8 cellular contexts compared by ENCODE assay signal in the genomic region with DNA sequence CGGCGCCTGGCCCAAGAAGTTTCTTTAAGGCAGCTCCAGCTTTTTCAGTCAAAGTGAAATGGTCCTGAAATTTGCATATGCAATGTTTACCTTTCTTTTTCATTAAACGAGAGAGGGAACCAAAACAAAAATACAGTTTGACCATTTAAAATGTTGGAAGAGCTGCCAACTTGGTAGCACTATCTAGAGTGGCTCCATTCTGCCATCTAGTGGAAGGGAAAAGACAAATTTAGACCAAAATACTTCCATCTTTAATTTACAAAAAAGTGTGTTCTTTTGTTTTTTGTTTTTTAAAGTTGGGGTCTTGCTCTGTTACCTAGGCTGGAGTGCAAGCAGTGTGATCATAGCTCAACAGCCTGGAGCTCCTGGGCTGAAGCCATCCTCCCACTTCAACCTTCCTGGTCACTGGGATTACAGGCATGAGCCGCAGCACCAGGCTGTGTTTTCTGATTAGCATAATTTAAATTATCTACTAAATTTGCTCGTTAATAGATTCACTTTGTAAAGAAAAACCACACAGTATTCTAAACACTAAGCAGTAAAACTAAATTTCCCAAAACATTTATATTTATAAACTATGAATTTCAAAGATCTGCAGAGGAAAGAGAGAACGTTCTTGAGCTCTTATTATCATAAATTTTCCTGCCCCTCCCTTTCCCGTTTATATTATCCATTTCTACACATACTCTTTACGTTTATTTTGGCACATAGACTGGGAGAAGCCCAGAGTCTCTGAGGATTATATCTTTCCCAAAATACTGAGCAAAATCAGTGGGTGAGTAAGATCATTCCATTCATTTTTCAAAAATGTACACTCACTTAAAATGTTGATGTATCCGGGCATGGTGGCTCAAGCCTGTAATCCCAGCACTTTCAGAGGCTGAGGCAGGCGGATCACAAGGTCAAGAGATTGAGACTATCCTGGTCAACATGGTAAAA. TPM values are rescaled to one million over a fixed set of nuclear protein-coding genes. Genes with fewer than 3 reads are reported as not detected.
A peak's percentile ranks its signal among the peaks of the same experiment; 100 is the strongest.
DNase-seq lines count a peak whose midpoint lies in the region; ATAC-seq, FAIRE-seq and TF ChIP-seq lines count a peak whose summit lies in the region.

No MANE protein-coding gene starts in this region.

- H3K9me3 ChIP-seq in GM12878 (replicated peaks; ENCODE audit: control insufficient read depth, insufficient read depth, low read length) (no peaks in the 10 kb centered on the region), left lung (no peaks in the 10 kb centered on the region)

- POLR2A ChIA-PET in GM12878 (lab: Charles Lee) = interaction anchor here (0.6 kb wide), 1 partner anchor 210 kb away, joined by 3 read pairs; no protein-coding TSS in a partner anchor
- POLR2A ChIA-PET in activated CD4-positive, alpha-beta memory T cell treated with anti-CD3 and anti-CD28 coated beads for 36 hours (lab: Charles Lee) = interaction anchor here (1.1 kb wide), 1 partner anchor 205 kb away, joined by 3 read pairs; no protein-coding TSS in a partner anchor

- H3K9ac ChIP-seq in GM12878 (ENCODE audit: control insufficient read depth, insufficient read depth, low read length) = no peak overlapping the region

- H2AFZ ChIP-seq in GM12878 (ENCODE audit: control insufficient read depth, low read depth, low read length) = no peak overlapping the region

- no peak overlapping the region for H3K4me3 Mint-ChIP-seq in activated CD4-positive, alpha-beta memory T cell treated with anti-CD3 and anti-CD28 coated beads for 36 hours

- H3K9me3 Mint-ChIP-seq in activated CD4-positive, alpha-beta memory T cell treated with anti-CD3 and anti-CD28 coated beads for 36 hours = no peaks in the 10 kb centered on the region

- DNase-seq in AG08395 (ENCODE audit: low spot score) = peak; percentile 55
- DNase-seq in NCI-H2196 treated with DMSO at 0.1 percent for 48 hours (lab: John Stamatoyannopoulos, UW; ENCODE audit: unreplicated experiment) = peak; percentile 42
- no peak for DNase-seq in GM12878 (ENCODE audit: low read depth, low spot score)
- DNase-seq in left lung = no peak
- no peak for DNase-seq in activated CD4-positive, alpha-beta memory T cell treated with anti-CD3 and anti-CD28 coated beads for 36 hours

- H3K36me3 ChIP-seq in GM12878 (ENCODE audit: control insufficient read depth in 2 of 2, insufficient read depth in 2 of 2, low read length in 1 of 2) (no peaks in the 10 kb centered on the region), left lung (no peaks in the 10 kb centered on the region)

- CTCF ChIA-PET in GM12878 (lab: Yijun Ruan, JAX) = interaction anchor here (0.5 to 9.3 kb wide), 27 partner anchors 9 to 1161 kb away, joined by 3 to 183 read pairs (median 4); a partner anchor contains a TSS
- CTCF ChIA-PET in activated CD4-positive, alpha-beta memory T cell treated with anti-CD3 and anti-CD28 coated beads for 36 hours (lab: Charles Lee) = interaction anchor here (0.5 to 8.5 kb wide), 37 partner anchors 8 to 878 kb away, joined by 3 to 159 read pairs (median 4); a partner anchor contains a TSS

- intact Hi-C loops in GM12878 (cut with micrococcal nuclease; ENCODE audit: unreplicated experiment) (loop anchor here (1.0 kb wide), 1 partner anchor 206 kb away; no protein-coding TSS in a partner anchor), left lung (cut with DNase I) (loop anchor here in 1 of 2 donors (5.0 kb wide), 1 partner anchor 204 kb away; no protein-coding TSS in a partner anchor)
- intact Hi-C loops in activated CD4-positive, alpha-beta memory T cell treated with anti-CD3 and anti-CD28 coated beads for 36 hours (cut with micrococcal nuclease) = loop anchor here (1.0 to 10.0 kb wide), 3 partner anchors 34 to 577 kb away; no protein-coding TSS in a partner anchor

- no peak for TF ChIP-seq EP300 in GM12878 (IDR thresholded peaks at IDR 0.05; ENCODE audit: borderline replicate concordance in 1 of 2, control insufficient read depth in 1 of 2, low read depth in 2 of 2, low read length in 2 of 2)

- peak; percentile 75 for TF ChIP-seq RAD21 in GM12878 (IDR thresholded peaks at IDR 0.05; ENCODE audit: insufficient read depth, low read depth, low read length)

- no peak for TF ChIP-seq POLR2A in GM12878 (IDR thresholded peaks at IDR 0.05; ENCODE audit: low read depth, low read length)

- SMC1A ChIA-PET in GM12878 (lab: Charles Lee; ENCODE audit: uncharacterized antibody, unreplicated experiment) = interaction anchor here (0.7 to 2.7 kb wide), 14 partner anchors 13 to 878 kb away, joined by 3 to 25 read pairs (median 4); a partner anchor contains a TSS

- in situ Hi-C loops in GM12878 (cut with MboI) = loop anchor here (5.0 kb wide), 1 partner anchor 204 kb away; no protein-coding TSS in a partner anchor

- TF ChIP-seq CTCF in GM12875 (IDR thresholded peaks at IDR 0.05; ENCODE audit: borderline replicate concordance, insufficient read depth, low read depth, low read length) (peak; percentile 44; the same call in 1 of the 2 replicates), GM12878 (IDR thresholded peaks at IDR 0.05 in 2 of 3, conservative IDR thresholded peaks at IDR 0.05 in 1 of 3; ENCODE audit: control insufficient read depth in 2 of 3, extremely low read depth in 1 of 3, insufficient read depth in 1 of 3, low read depth in 3 of 3, low read length in 3 of 3) (peak; percentile 50 to 69 (median 59)), left lung (IDR thresholded peaks at IDR 0.05) (peak; percentile 40 to 52)

- no peaks in the 10 kb centered on the region for H3K4me1 ChIP-seq in GM12878 (ENCODE audit: control insufficient read depth, insufficient read depth, low read length)
- H3K4me1 ChIP-seq in left lung = peaks cover 0 to 13% of the 10 kb centered on the region in 2 donors

- no peak overlapping the region for H3K4me3 ChIP-seq in GM12875 (ENCODE audit: low read depth, low read length)
- no peak overlapping the region for H3K4me3 ChIP-seq in GM12878
- H3K4me3 ChIP-seq in left lung = no peak overlapping the region

- H3K4me2 ChIP-seq in GM12878 (ENCODE audit: control insufficient read depth, insufficient read depth) = no peak overlapping the region

- 35% methylated on average over 10 of the region's 10 CpGs for WGBS in GM12878 (ENCODE audit: insufficient coverage, insufficient replicate concordance, low lambda C conversion rate, missing lambda C conversion rate)

- peaks cover 10% of the 10 kb centered on the region for H3K27me3 Mint-ChIP-seq in activated CD4-positive, alpha-beta memory T cell treated with anti-CD3 and anti-CD28 coated beads for 36 hours

- H3K27ac ChIP-seq in GM12878 (ENCODE audit: control insufficient read depth, insufficient read depth) (no peak overlapping the region), left lung (no peak overlapping the region)

- ATAC-seq in GM12878 (peak; percentile 52), left lung (peak; percentile 63), HG02610 (IDR thresholded peaks at IDR 0.05; ENCODE audit: unreplicated experiment) (no peak), GM18909 (IDR thresholded peaks at IDR 0.05; ENCODE audit: poor library complexity, unreplicated experiment) (no peak)

- peaks cover 4% of the 10 kb centered on the region; the same call in 1 of the 2 replicates for H4K20me1 ChIP-seq in GM12878 (ENCODE audit: control insufficient read depth, insufficient read depth)

- BruUV-seq in GM12878 (replicated peaks; lab: Mats Ljungman, UMichigan) = no TSS peak

- RAD21 ChIA-PET in GM12878 (lab: Charles Lee; ENCODE audit: unreplicated experiment) = interaction anchor here (0.5 to 3.4 kb wide), 7 partner anchors 38 to 344 kb away, joined by 3 to 45 read pairs (median 3); no protein-coding TSS in a partner anchor

- no peak overlapping the region for H3K27ac Mint-ChIP-seq in activated CD4-positive, alpha-beta memory T cell treated with anti-CD3 and anti-CD28 coated beads for 36 hours

- H3K79me2 ChIP-seq in GM12878 (ENCODE audit: control insufficient read depth, insufficient read depth, low read length) = no peaks in the 10 kb centered on the region

- no peaks in the 10 kb centered on the region for H3K36me3 Mint-ChIP-seq in activated CD4-positive, alpha-beta memory T cell treated with anti-CD3 and anti-CD28 coated beads for 36 hours

- peaks cover 22% of the 10 kb centered on the region for H3K4me1 Mint-ChIP-seq in activated CD4-positive, alpha-beta memory T cell treated with anti-CD3 and anti-CD28 coated beads for 36 hours (ENCODE audit: low read depth)

- FAIRE-seq in GM12878 (lab: Jason Lieb, UNC) = peak; percentile 49

- H3K27me3 ChIP-seq in GM12878 (replicated peaks in 1 of 2; ENCODE audit: control insufficient read depth in 2 of 2, insufficient read depth in 2 of 2, low read length in 1 of 2) (peaks cover 5 to 18% of the 10 kb centered on the region in 2 experiments), left lung (peaks cover 26 to 43% of the 10 kb centered on the region in 2 donors)

RNA-seq across cellular contexts. Expression of a gene that starts 15.4 kb away (rescaled TPM):
- total RNA-seq in GM12878 (2013; cell fraction: nucleolus; rRNA removed) = 30.5 and 32.4 TPM in 2 replicates
- total RNA-seq in GM12878 (2014; rRNA removed) (79.8 and 91.8 TPM in 2 replicates), GM12878 (2014; rRNA removed; fragmentation: Illumina TruSeq; extraction: Trizol) (112 and 121 TPM in 2 replicates), GM12878 (2021) (63.8 and 69.2 TPM in 2 replicates), left lung (10 to 100 TPM; 12.9 to 21.1 TPM)
- 99.9 TPM for polyA plus RNA-seq in GM12878 (2011; ENCODE audit: low read depth)
- polyA plus RNA-seq in GM12878 (2011; rRNA removed) (49.1 and 58.6 TPM in 2 replicates), GM12878 (2014; fragmentation: Illumina TruSeq; extraction: Trizol) (104 and 141 TPM in 2 replicates), GM12878 (2014; fragmentation: Nextera tagmentation; extraction: Ambion mirVana) (100 to 1,000 TPM; 122 to 139 TPM), GM12878 (2014; rRNA removed) (77.6 and 83.1 TPM in 2 replicates), GM12878 (2016; fragmentation: Nextera tagmentation; extraction: Ambion mirVana) (100 to 1,000 TPM; 144 TPM)
- polyA plus RNA-seq in GM12878 (2011; cell fraction: cytosol; rRNA removed) = 20.8 and 22.0 TPM in 2 replicates
- polyA plus RNA-seq in GM12878 (2011; cell fraction: nucleus; rRNA removed) = 59.2 and 79.0 TPM in 2 replicates
- 45.5 and 55.8 TPM in 2 replicates for polyA plus RNA-seq in GM12878 (2012)
- polyA minus RNA-seq in GM12878 (2011; rRNA and poly(A)+ RNA removed) = 11.3 and 13.9 TPM in 2 replicates
- polyA minus RNA-seq in GM12878 (2011; cell fraction: cytosol; rRNA and poly(A)+ RNA removed) = 11.8 and 15.2 TPM in 2 replicates
- 9.9 and 14.0 TPM in 2 replicates for polyA minus RNA-seq in GM12878 (2011; cell fraction: nucleus; rRNA and poly(A)+ RNA removed)
- total RNA-seq in activated CD4-positive, alpha-beta memory T cell treated with anti-CD3 and anti-CD28 coated beads for 36 hours = 100 to 1,000 TPM; 118 to 127 TPM

RNA-seq across cellular contexts. Expression of a gene that starts 20.8 kb away (rescaled TPM):
- total RNA-seq in GM12878 (2013; cell fraction: nucleolus; rRNA removed) = not detected in 2 replicates
- total RNA-seq in GM12878 (2014; rRNA removed) = not detected in 2 replicates
- not detected in 2 replicates for total RNA-seq in GM12878 (2014; rRNA removed; fragmentation: Illumina TruSeq; extraction: Trizol)
- not detected in 2 replicates for total RNA-seq in GM12878 (2021)
- polyA plus RNA-seq in GM12878 (2011; ENCODE audit: low read depth) = not detected
- polyA plus RNA-seq in GM12878 (2011; rRNA removed) = not detected in 2 replicates
- not detected in 2 replicates for polyA plus RNA-seq in GM12878 (2011; cell fraction: cytosol; rRNA removed)
- not detected in 2 replicates for polyA plus RNA-seq in GM12878 (2011; cell fraction: nucleus; rRNA removed)
- not detected in 2 replicates for polyA plus RNA-seq in GM12878 (2012)
- not detected in 2 replicates for polyA plus RNA-seq in GM12878 (2014; fragmentation: Illumina TruSeq; extraction: Trizol)
- polyA plus RNA-seq in GM12878 (2014; fragmentation: Nextera tagmentation; extraction: Ambion mirVana) = not detected
- polyA plus RNA-seq in GM12878 (2014; rRNA removed) = not detected in 2 replicates
- not detected for polyA plus RNA-seq in GM12878 (2016; fragmentation: Nextera tagmentation; extraction: Ambion mirVana)
- not detected in 2 replicates for polyA minus RNA-seq in GM12878 (2011; rRNA and poly(A)+ RNA removed)
- not detected in 2 replicates for polyA minus RNA-seq in GM12878 (2011; cell fraction: cytosol; rRNA and poly(A)+ RNA removed)
- not detected in 2 replicates for polyA minus RNA-seq in GM12878 (2011; cell fraction: nucleus; rRNA and poly(A)+ RNA removed)
- not detected for total RNA-seq in left lung
- not detected for total RNA-seq in activated CD4-positive, alpha-beta memory T cell treated with anti-CD3 and anti-CD28 coated beads for 36 hours

RNA-seq across cellular contexts. Expression of a gene that starts 38.3 kb away (rescaled TPM):
- total RNA-seq in GM12878 (2013; cell fraction: nucleolus; rRNA removed) = 983 and 1,030 TPM in 2 replicates
- total RNA-seq in GM12878 (2014; rRNA removed) (254 and 334 TPM in 2 replicates), GM12878 (2014; rRNA removed; fragmentation: Illumina TruSeq; extraction: Trizol) (321 and 331 TPM in 2 replicates), GM12878 (2021) (255 and 277 TPM in 2 replicates), left lung (100 to 1,000 TPM; 344 to 435 TPM)
- polyA plus RNA-seq in GM12878 (2011; ENCODE audit: low read depth) = 199 TPM
- polyA plus RNA-seq in GM12878 (2011; rRNA removed) (680 and 939 TPM in 2 replicates), GM12878 (2014; fragmentation: Illumina TruSeq; extraction: Trizol) (321 and 430 TPM in 2 replicates), GM12878 (2014; fragmentation: Nextera tagmentation; extraction: Ambion mirVana) (100 to 1,000 TPM; 216 to 263 TPM), GM12878 (2014; rRNA removed) (305 and 359 TPM in 2 replicates), GM12878 (2016; fragmentation: Nextera tagmentation; extraction: Ambion mirVana) (100 to 1,000 TPM; 154 to 159 TPM)
- polyA plus RNA-seq in GM12878 (2011; cell fraction: cytosol; rRNA removed) = 144 and 284 TPM in 2 replicates
- 1,051 and 1,062 TPM in 2 replicates for polyA plus RNA-seq in GM12878 (2011; cell fraction: nucleus; rRNA removed)
- 243 and 320 TPM in 2 replicates for polyA plus RNA-seq in GM12878 (2012)
- 229 and 363 TPM in 2 replicates for polyA minus RNA-seq in GM12878 (2011; rRNA and poly(A)+ RNA removed)
- 147 and 185 TPM in 2 replicates for polyA minus RNA-seq in GM12878 (2011; cell fraction: cytosol; rRNA and poly(A)+ RNA removed)
- polyA minus RNA-seq in GM12878 (2011; cell fraction: nucleus; rRNA and poly(A)+ RNA removed) = 503 and 643 TPM in 2 replicates
- total RNA-seq in activated CD4-positive, alpha-beta memory T cell treated with anti-CD3 and anti-CD28 coated beads for 36 hours = 100 to 1,000 TPM; 390 to 393 TPM

Comparison
In these comparisons a context has a peak if more than half of its experiments do, and no peak if none do; other contexts are left out.
1. DNase-seq: peak in AG08395 (single experiment) and NCI-H2196 treated with DMSO at 0.1 percent for 48 hours (single experiment); none in GM12878 (single experiment), left lung (0 of 2) and activated CD4-positive, alpha-beta memory T cell treated with anti-CD3 and anti-CD28 coated beads for 36 hours (single experiment).
2. ATAC-seq: peak in GM12878 (single experiment) and left lung (single experiment); none in HG02610 (single experiment) and GM18909 (single experiment).
3. Peak in every context shown above with its lines, with median percentiles within 50 percentile points of each other: CTCF ChIP-seq.